ENCODE assay signal across 3 cellular contexts in genomic region chr2:7632420-7632819, GRCh38.
TF ChIP-seq lines count a peak whose summit lies in the region.

No MANE protein-coding gene starts in this region.

TF ChIP-seq in HepG2, 621 proteins besides CTCF, POLR2A, EP300 and RAD21:
- TF ChIP-seq ATF6 (CRISPR knock-in tag; conservative IDR thresholded peaks at IDR 0.05), result no peak
- no peak for TF ChIP-seq ZNF614 (CRISPR knock-in tag; IDR thresholded peaks at IDR 0.05; ENCODE audit: borderline replicate concordance)
- no peak for TF ChIP-seq DBP (CRISPR knock-in tag; IDR thresholded peaks at IDR 0.05; ENCODE audit: not compliant biosample characterization)
- TF ChIP-seq CREB1 (IDR thresholded peaks at IDR 0.05), result peak; percentile 87
- TF ChIP-seq CREB1 (CRISPR knock-in tag; IDR thresholded peaks at IDR 0.05), result no peak
- TF ChIP-seq ZZZ3 (CRISPR knock-in tag; IDR thresholded peaks at IDR 0.05; ENCODE audit: borderline replicate concordance), result no peak
- TF ChIP-seq ATF7 (IDR thresholded peaks at IDR 0.05), result peak; percentile 97
- TF ChIP-seq ATF7 (CRISPR knock-in tag; IDR thresholded peaks at IDR 0.05), result no peak
- TF ChIP-seq ZNF326 (CRISPR knock-in tag; IDR thresholded peaks at IDR 0.05; ENCODE audit: borderline replicate concordance), result no peak
- no peak for TF ChIP-seq SYNCRIP (IDR thresholded peaks at IDR 0.05; ENCODE audit: insufficient read depth, low read depth, low read length)
- TF ChIP-seq GATA4 (IDR thresholded peaks at IDR 0.05; ENCODE audit: borderline replicate concordance, low read depth), result no peak
- TF ChIP-seq KLF6 (CRISPR knock-in tag; IDR thresholded peaks at IDR 0.05), result no peak
- no peak for TF ChIP-seq FOXK1 (CRISPR knock-in tag; IDR thresholded peaks at IDR 0.05; ENCODE audit: borderline replicate concordance, low read depth)

TF ChIP-seq in K562, 482 proteins besides CTCF, POLR2A, EP300 and RAD21:
- no peak for TF ChIP-seq CREB3L1 (IDR thresholded peaks at IDR 0.05; ENCODE audit: borderline replicate concordance, low read depth)
- 0 out of 2 replicates have a peak, but pooled peaks have one; percentile 20 for TF ChIP-seq ATF3 (IDR thresholded peaks at IDR 0.05)
- no peak for TF ChIP-seq ATF3 (CRISPR knock-in tag; conservative IDR thresholded peaks at IDR 0.05)

TF ChIP-seq in H1, 55 proteins besides CTCF, POLR2A, EP300 and RAD21:
- TF ChIP-seq SIRT6 (IDR thresholded peaks at IDR 0.05; ENCODE audit: low read length) (no peak), YY1 (IDR thresholded peaks at IDR 0.05; ENCODE audit: low read depth, low read length) (no peak), SUZ12 (IDR thresholded peaks at IDR 0.05; ENCODE audit: low read length) (no peak), SP1 (IDR thresholded peaks at IDR 0.05; ENCODE audit: low read depth, low read length) (no peak), KDM1A (IDR thresholded peaks at IDR 0.05; ENCODE audit: borderline replicate concordance, low read length) (no peak), NRF1 (IDR thresholded peaks at IDR 0.05; ENCODE audit: low read depth, low read length) (no peak), RBBP5 (IDR thresholded peaks at IDR 0.05; ENCODE audit: borderline replicate concordance, low read depth, low read length) (no peak), BCL11A (IDR thresholded peaks at IDR 0.05; ENCODE audit: low read depth in 2 of 2, low read length in 2 of 2) (no peak), TAF7 (optimal IDR thresholded peaks at IDR 0.05; ENCODE audit: borderline replicate concordance, low read depth, low read length) (no peak), KDM4A (IDR thresholded peaks at IDR 0.05; ENCODE audit: low read depth, low read length, severe bottlenecking) (no peak), TEAD4 (IDR thresholded peaks at IDR 0.05; ENCODE audit: low read depth, low read length) (no peak), CHD2 (IDR thresholded peaks at IDR 0.05; ENCODE audit: low read length) (no peak), KDM5A (IDR thresholded peaks at IDR 0.05; ENCODE audit: low read length) (no peak), CHD7 (IDR thresholded peaks at IDR 0.05; ENCODE audit: insufficient replicate concordance, low read length) (no peak), BRCA1 (IDR thresholded peaks at IDR 0.05; ENCODE audit: low read depth, low read length) (no peak), FOSL1 (IDR thresholded peaks at IDR 0.05; ENCODE audit: insufficient read depth, low read depth, low read length) (no peak), E2F6 (IDR thresholded peaks at IDR 0.05) (no peak), SP2 (IDR thresholded peaks at IDR 0.05; ENCODE audit: low read length) (no peak)
